In the genomic region with DNA sequence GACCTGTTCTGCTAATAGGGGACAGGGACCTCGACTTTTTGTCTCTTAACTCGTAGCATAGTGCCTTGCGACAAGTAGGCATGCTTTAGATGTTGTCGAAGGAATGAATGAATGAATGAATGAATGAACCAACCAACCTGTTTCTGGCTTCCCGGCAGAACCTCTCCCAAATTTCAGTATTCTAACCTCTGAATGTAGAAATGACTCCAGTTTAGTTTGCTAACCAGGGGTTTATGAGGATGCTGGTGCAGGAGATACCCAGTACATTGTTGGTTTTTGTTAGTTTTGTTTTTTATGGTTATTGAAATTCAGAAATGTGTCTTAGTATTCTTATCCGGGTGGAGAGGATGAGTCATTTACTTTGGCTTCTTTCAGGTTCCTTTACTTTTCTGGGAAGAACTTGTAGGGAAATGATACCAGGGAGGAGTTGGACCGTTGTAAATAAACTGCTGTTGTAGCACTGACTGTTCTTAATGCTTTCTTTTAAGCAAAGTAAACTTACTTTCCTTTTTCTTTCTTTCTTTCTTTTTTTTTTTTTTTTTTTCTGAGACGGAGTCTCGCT, we compare ENCODE assay signal across 1 cellular context.
TF ChIP-seq lines count a peak whose summit lies in the region.

No MANE protein-coding gene starts in this region.

TF ChIP-seq in H1, 55 proteins besides CTCF, POLR2A, EP300 and RAD21 (continued from another document):
- TF ChIP-seq SP1 (IDR thresholded peaks at IDR 0.05; ENCODE audit: low read depth, low read length): no peak
- TF ChIP-seq, protein P1, sequence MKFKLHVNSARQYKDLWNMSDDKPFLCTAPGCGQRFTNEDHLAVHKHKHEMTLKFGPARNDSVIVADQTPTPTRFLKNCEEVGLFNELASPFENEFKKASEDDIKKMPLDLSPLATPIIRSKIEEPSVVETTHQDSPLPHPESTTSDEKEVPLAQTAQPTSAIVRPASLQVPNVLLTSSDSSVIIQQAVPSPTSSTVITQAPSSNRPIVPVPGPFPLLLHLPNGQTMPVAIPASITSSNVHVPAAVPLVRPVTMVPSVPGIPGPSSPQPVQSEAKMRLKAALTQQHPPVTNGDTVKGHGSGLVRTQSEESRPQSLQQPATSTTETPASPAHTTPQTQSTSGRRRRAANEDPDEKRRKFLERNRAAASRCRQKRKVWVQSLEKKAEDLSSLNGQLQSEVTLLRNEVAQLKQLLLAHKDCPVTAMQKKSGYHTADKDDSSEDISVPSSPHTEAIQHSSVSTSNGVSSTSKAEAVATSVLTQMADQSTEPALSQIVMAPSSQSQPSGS (IDR thresholded peaks at IDR 0.05; ENCODE audit: low read length): no peak
- no peak for TF ChIP-seq TBP (IDR thresholded peaks at IDR 0.05; ENCODE audit: low read depth, low read length)
- no peak for TF ChIP-seq TAF1 (IDR thresholded peaks at IDR 0.05; ENCODE audit: low read depth, low read length)
- TF ChIP-seq CHD2 (IDR thresholded peaks at IDR 0.05; ENCODE audit: low read length): no peak
- no peak for TF ChIP-seq SIX5 (IDR thresholded peaks at IDR 0.05; ENCODE audit: low read depth, low read length)
- no peak for TF ChIP-seq POU5F1 (IDR thresholded peaks at IDR 0.05; ENCODE audit: low read depth, low read length)
- TF ChIP-seq YY1 (IDR thresholded peaks at IDR 0.05; ENCODE audit: low read depth, low read length): no peak
